ENCODE assay signal across 1 cellular context in the genomic region with DNA sequence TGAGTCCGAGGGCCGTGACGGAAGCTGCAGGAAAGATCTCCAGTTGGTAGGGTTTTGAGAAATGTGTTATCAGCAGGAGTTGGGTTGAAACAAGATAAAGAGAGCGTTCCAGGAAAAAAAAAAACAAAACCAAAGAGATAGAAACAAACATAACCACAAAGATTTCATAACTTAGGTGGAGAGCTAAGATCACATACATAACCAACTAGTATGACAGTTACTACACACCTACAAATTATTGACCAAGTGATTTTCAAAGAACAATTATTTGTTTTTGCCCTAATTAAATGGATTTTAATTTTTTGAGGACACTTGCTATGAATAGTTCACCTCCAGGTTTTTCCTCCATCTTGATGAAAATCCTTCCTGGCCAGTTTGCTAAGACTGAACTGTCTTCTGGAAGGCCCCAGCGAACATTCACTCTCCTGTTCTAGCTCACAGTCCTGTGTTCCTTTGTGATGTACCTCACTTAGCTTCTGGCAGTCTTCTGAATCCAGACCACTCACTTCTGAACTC.
TF ChIP-seq lines count a peak whose summit lies in the region.

No MANE protein-coding gene starts in this region.

TF ChIP-seq in GM12878, 131 proteins besides CTCF, POLR2A, EP300 and RAD21 (continued from another document):
- TF ChIP-seq, protein P1, sequence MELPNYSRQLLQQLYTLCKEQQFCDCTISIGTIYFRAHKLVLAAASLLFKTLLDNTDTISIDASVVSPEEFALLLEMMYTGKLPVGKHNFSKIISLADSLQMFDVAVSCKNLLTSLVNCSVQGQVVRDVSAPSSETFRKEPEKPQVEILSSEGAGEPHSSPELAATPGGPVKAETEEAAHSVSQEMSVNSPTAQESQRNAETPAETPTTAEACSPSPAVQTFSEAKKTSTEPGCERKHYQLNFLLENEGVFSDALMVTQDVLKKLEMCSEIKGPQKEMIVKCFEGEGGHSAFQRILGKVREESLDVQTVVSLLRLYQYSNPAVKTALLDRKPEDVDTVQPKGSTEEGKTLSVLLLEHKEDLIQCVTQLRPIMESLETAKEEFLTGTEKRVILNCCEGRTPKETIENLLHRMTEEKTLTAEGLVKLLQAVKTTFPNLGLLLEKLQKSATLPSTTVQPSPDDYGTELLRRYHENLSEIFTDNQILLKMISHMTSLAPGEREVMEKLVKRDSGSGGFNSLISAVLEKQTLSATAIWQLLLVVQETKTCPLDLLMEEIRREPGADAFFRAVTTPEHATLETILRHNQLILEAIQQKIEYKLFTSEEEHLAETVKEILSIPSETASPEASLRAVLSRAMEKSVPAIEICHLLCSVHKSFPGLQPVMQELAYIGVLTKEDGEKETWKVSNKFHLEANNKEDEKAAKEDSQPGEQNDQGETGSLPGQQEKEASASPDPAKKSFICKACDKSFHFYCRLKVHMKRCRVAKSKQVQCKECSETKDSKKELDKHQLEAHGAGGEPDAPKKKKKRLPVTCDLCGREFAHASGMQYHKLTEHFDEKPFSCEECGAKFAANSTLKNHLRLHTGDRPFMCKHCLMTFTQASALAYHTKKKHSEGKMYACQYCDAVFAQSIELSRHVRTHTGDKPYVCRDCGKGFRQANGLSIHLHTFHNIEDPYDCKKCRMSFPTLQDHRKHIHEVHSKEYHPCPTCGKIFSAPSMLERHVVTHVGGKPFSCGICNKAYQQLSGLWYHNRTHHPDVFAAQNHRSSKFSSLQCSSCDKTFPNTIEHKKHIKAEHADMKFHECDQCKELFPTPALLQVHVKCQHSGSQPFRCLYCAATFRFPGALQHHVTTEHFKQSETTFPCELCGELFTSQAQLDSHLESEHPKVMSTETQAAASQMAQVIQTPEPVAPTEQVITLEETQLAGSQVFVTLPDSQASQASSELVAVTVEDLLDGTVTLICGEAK (IDR thresholded peaks at IDR 0.05; ENCODE audit: borderline replicate concordance) = peak; percentile 61; the same call in 1 of the 2 replicates
- TF ChIP-seq ASH2L (IDR thresholded peaks at IDR 0.05; ENCODE audit: borderline replicate concordance, low read depth) (no peak), ZNF384 (IDR thresholded peaks at IDR 0.05; ENCODE audit: borderline replicate concordance, low read depth, low read length) (peak; percentile 16; the same call in 1 of the 2 replicates)
TF ChIP-seq in GM12878: peak in this region for 2.
